In genomic region chrX:66164470-66164869, GRCh38 we compare ENCODE assay signal across 13 cellular contexts. TPM values are rescaled to one million over a fixed set of nuclear protein-coding genes. Genes with fewer than 3 reads are reported as not detected.
DNase-seq lines count a peak whose midpoint lies in the region; ATAC-seq, FAIRE-seq and TF ChIP-seq lines count a peak whose summit lies in the region.
"Had no signal": no experiment of that assay in that cellular context is flagged by ENCODE, and none has a peak within 500 bp of the region (broad histone marks: within the 10 kb centered on the region; RNA-seq: fewer than 3 reads in every experiment).

No MANE protein-coding gene starts in this region.

- H3K4ac ChIP-seq in H1 (replicated peaks; ENCODE audit: insufficient read length, low read depth, low read length) (no peak overlapping the region), mesenchymal stem cell (ENCODE audit: low read depth in 1 of 2, low read length in 2 of 2) (no peak overlapping the region)

- no peaks in the 10 kb centered on the region for H3F3A ChIP-seq in GM23338 (replicated peaks; ENCODE audit: low read depth)
- H3F3A ChIP-seq in smooth muscle cell (ENCODE audit: low read depth), result no peaks in the 10 kb centered on the region

- H3K9me3 ChIP-seq in H1 (ENCODE audit: insufficient read depth in 2 of 2, low read depth in 1 of 2, low read length in 1 of 2) (no peaks in the 10 kb centered on the region), mesenchymal stem cell (ENCODE audit: control insufficient read depth, low read length) (no peaks in the 10 kb centered on the region), smooth muscle cell (replicated peaks; ENCODE audit: low read depth) (no peaks in the 10 kb centered on the region)

- peaks cover 48% of the 10 kb centered on the region for H3K79me2 ChIP-seq in GM23338 (replicated peaks; ENCODE audit: insufficient read depth)
- H3K79me2 ChIP-seq in H1 (ENCODE audit: control insufficient read depth in 1 of 2, insufficient read depth in 2 of 2, low read length in 2 of 2), result peaks cover 0 to 38% of the 10 kb centered on the region in 2 experiments; a peak in 2 of 4 replicates
- peaks cover 8% of the 10 kb centered on the region for H3K79me2 ChIP-seq in smooth muscle cell (ENCODE audit: low read depth)

- H3K27me3 Mint-ChIP-seq in GM23338 (ENCODE audit: insufficient read depth, low read depth, poor library complexity), result no peaks in the 10 kb centered on the region
- H3K27me3 Mint-ChIP-seq: CD4-positive, alpha-beta memory T cell had no signal

- H4K20me1 ChIP-seq in GM23338 (replicated peaks; ENCODE audit: insufficient read depth), result no peaks in the 10 kb centered on the region
- no peaks in the 10 kb centered on the region for H4K20me1 ChIP-seq in H1 (replicated peaks in 1 of 2; ENCODE audit: control insufficient read depth in 1 of 2, insufficient read depth in 2 of 2, low read length in 2 of 2)
- H4K20me1 ChIP-seq in smooth muscle cell (ENCODE audit: low read depth), result no peaks in the 10 kb centered on the region

- no peaks in the 10 kb centered on the region for H3K27me3 ChIP-seq in GM23338 (ENCODE audit: insufficient read depth)
- H3K27me3 ChIP-seq in H1 (replicated peaks in 1 of 4; ENCODE audit: control insufficient read depth in 3 of 4, extremely low read depth in 1 of 4, insufficient read depth in 3 of 4, low read length in 3 of 4), result no peaks in the 10 kb centered on the region
- H3K27me3 ChIP-seq in mesenchymal stem cell (ENCODE audit: control insufficient read depth in 1 of 2, insufficient read depth in 1 of 2, low read length in 2 of 2), result peaks cover 0 to 4% of the 10 kb centered on the region in 2 experiments
- no peaks in the 10 kb centered on the region for H3K27me3 ChIP-seq in smooth muscle cell (ENCODE audit: low read depth)

- H4K8ac ChIP-seq in H1 (ENCODE audit: extremely low read depth, insufficient read depth, low read length) (no peak overlapping the region), mesenchymal stem cell (ENCODE audit: low read length) (no peak overlapping the region)

- H3K4me3 ChIP-seq in GM23338 (peak overlapping the region; percentile 69), H1 (ENCODE audit: extremely low read depth in 1 of 4, insufficient read depth in 2 of 4, low read depth in 3 of 4, low read length in 4 of 4) (peak overlapping the region; percentile 32 to 92 (median 77)), mesenchymal stem cell (ENCODE audit: insufficient read depth in 1 of 2, low read depth in 1 of 2, low read length in 2 of 2) (peak overlapping the region in 1 of 2 experiments; percentile 81), smooth muscle cell (peak overlapping the region; percentile 55)

- H3K79me1 ChIP-seq in H1 (ENCODE audit: low read depth, low read length) (no peaks in the 10 kb centered on the region), mesenchymal stem cell (replicated peaks; ENCODE audit: low read length, poor library complexity, severe bottlenecking) (no peaks in the 10 kb centered on the region)

- ATAC-seq in GM23338, result peak; percentile 54
- ATAC-seq in HG03025 (IDR thresholded peaks at IDR 0.05; ENCODE audit: low FRiP score, unreplicated experiment), result no peak
- no peak for ATAC-seq in HG03097 (IDR thresholded peaks at IDR 0.05; ENCODE audit: low FRiP score, unreplicated experiment)

- H2BK5ac ChIP-seq in H1 (ENCODE audit: low read depth, low read length) (no peak overlapping the region; the same call in 1 of the 2 replicates), mesenchymal stem cell (ENCODE audit: low read depth, low read length, poor library complexity, severe bottlenecking) (no peak overlapping the region)

- H3K36me3 Mint-ChIP-seq in GM23338 (ENCODE audit: low read depth), result peaks cover 3% of the 10 kb centered on the region; the same call in 1 of the 3 replicates
- H3K36me3 Mint-ChIP-seq: CD4-positive, alpha-beta memory T cell had no signal

- peak overlapping the region; percentile 64 for H3K56ac ChIP-seq in H1 (replicated peaks; ENCODE audit: insufficient read length, low read depth, low read length)

- H2AFZ ChIP-seq in GM23338, result no peak overlapping the region
- 0 out of 2 replicates have a peak overlapping the region, but pooled peaks have one; percentile 44 for H2AFZ ChIP-seq in H1 (ENCODE audit: low read length)
- no peak overlapping the region for H2AFZ ChIP-seq in mesenchymal stem cell (ENCODE audit: low read depth, low read length)
- peak overlapping the region; percentile 79 for H2AFZ ChIP-seq in smooth muscle cell (ENCODE audit: low read depth)

- TF ChIP-seq CTCF in GM23338 (conservative IDR thresholded peaks at IDR 0.05; ENCODE audit: low read depth in 2 of 2), result no peak
- TF ChIP-seq CTCF in H1 (IDR thresholded peaks at IDR 0.05; ENCODE audit: control extremely low read depth in 1 of 3, insufficient read depth in 1 of 3, low read depth in 1 of 3, low read length in 3 of 3), result no peak
- no peak for TF ChIP-seq CTCF in smooth muscle cell (IDR thresholded peaks at IDR 0.05; ENCODE audit: borderline replicate concordance, insufficient read depth, poor library complexity, severe bottlenecking)

- H3K4me1 Mint-ChIP-seq in GM23338, result no peaks in the 10 kb centered on the region; the same call in 2 of the 3 replicates
- H3K4me1 Mint-ChIP-seq: CD4-positive, alpha-beta memory T cell had no signal

- H2BK15ac ChIP-seq in H1 (ENCODE audit: low read length), result no peak overlapping the region
- no peak overlapping the region for H2BK15ac ChIP-seq in mesenchymal stem cell (ENCODE audit: low read depth, poor library complexity, severe bottlenecking)

- H3K23ac ChIP-seq in H1 (ENCODE audit: insufficient read length) (no peak overlapping the region), mesenchymal stem cell (ENCODE audit: low read length in 2 of 2) (no peak overlapping the region)

- no peaks in the 10 kb centered on the region for H3K9me2 ChIP-seq in GM23338 (ENCODE audit: insufficient read depth)

- POLR2A ChIA-PET in H1 (lab: Charles Lee; ENCODE audit: partially characterized antibody), result interaction anchor here (0.9 kb wide), 1 partner anchor 9 kb away, joined by 3 read pairs; no protein-coding TSS in a partner anchor

- H2BK12ac ChIP-seq in H1 (ENCODE audit: low read depth, low read length) (no peak overlapping the region), mesenchymal stem cell (ENCODE audit: low read length in 2 of 2) (no peak overlapping the region)

- H3K18ac ChIP-seq in H1 (ENCODE audit: extremely low read depth, low read length) (no peak overlapping the region; the same call in 1 of the 2 replicates), mesenchymal stem cell (ENCODE audit: low read depth in 1 of 2, low read length in 2 of 2) (no peak overlapping the region)

- H2BK120ac ChIP-seq in H1 (replicated peaks; ENCODE audit: low read depth, low read length) (no peak overlapping the region), mesenchymal stem cell (ENCODE audit: low read depth, low read length) (no peak overlapping the region)

- peak overlapping the region; percentile 41 for H4K5ac ChIP-seq in H1 (ENCODE audit: insufficient read length, low read depth, low read length)

- H3K4me3 Mint-ChIP-seq in GM23338, result peak overlapping the region; percentile 86
- H3K4me3 Mint-ChIP-seq: CD4-positive, alpha-beta memory T cell had no signal

- no peaks in the 10 kb centered on the region for H3K9me3 Mint-ChIP-seq in GM23338
- H3K9me3 Mint-ChIP-seq: CD4-positive, alpha-beta memory T cell had no signal

- H3K27ac ChIP-seq in GM23338 (ENCODE audit: low read depth), result no peak overlapping the region
- no peak overlapping the region; the same call in 1 of the 2 replicates for H3K27ac ChIP-seq in H1 (ENCODE audit: low read depth, low read length)
- H3K27ac ChIP-seq in mesenchymal stem cell (ENCODE audit: low read length, poor library complexity, severe bottlenecking), result no peak overlapping the region
- H3K27ac ChIP-seq in smooth muscle cell (ENCODE audit: low read depth), result peak overlapping the region; percentile 19

- no peak for TF ChIP-seq POLR2A in H1 (IDR thresholded peaks at IDR 0.05; ENCODE audit: control extremely low read depth in 1 of 2, low read depth in 2 of 2, low read length in 2 of 2)

- H3K36me3 ChIP-seq in GM23338 (ENCODE audit: insufficient read depth) (no peaks in the 10 kb centered on the region), H1 (ENCODE audit: control insufficient read depth in 2 of 4, insufficient read depth in 4 of 4, low read length in 3 of 4) (peaks cover 0 to 8% (median under 1%) of the 10 kb centered on the region in 4 experiments; a peak in 3 of 8 replicates), mesenchymal stem cell (ENCODE audit: control insufficient read depth in 1 of 2, insufficient read depth in 2 of 2, low read depth in 1 of 2, low read length in 2 of 2) (no peaks in the 10 kb centered on the region), smooth muscle cell (ENCODE audit: low read depth) (no peaks in the 10 kb centered on the region)

- H3K27ac Mint-ChIP-seq in GM23338, result peak overlapping the region; percentile 91
- H3K27ac Mint-ChIP-seq: CD4-positive, alpha-beta memory T cell had no signal

- no peak for TF ChIP-seq EP300 in H1 (IDR thresholded peaks at IDR 0.05; ENCODE audit: borderline replicate concordance in 1 of 2, low read depth in 2 of 2, low read length in 2 of 2)

- DNase-seq in GM23338 (ENCODE audit: low spot score) (peak; percentile 0), H1 (ENCODE audit: low read depth in 1 of 2, low spot score in 2 of 2) (no peak), mesenchymal stem cell (no peak), smooth muscle cell (lab: John Stamatoyannopoulos, UW; ENCODE audit: unreplicated experiment) (no peak), DMS 273 (lab: John Stamatoyannopoulos, UW; ENCODE audit: unreplicated experiment) (no peak), NCI-H2227 treated with DMSO at 0.1 percent for 48 hours (lab: John Stamatoyannopoulos, UW) (no peak)
- DNase-seq: activated effector memory CD4-positive, alpha-beta T cell treated with anti-CD3 and anti-CD28 coated beads, Interleukin-2, amount 50 U/mL, for 16 hours; CD4-positive, alpha-beta memory T cell; NCI-H2171 treated with DMSO at 0.1 percent for 48 hours; SHP77 treated with DMSO at 0.1 percent for 48 hours had no signal

- no peaks in the 10 kb centered on the region for H3K4me1 ChIP-seq in GM23338 (ENCODE audit: insufficient read depth)
- no peaks in the 10 kb centered on the region; a peak in 1 of 7 replicates for H3K4me1 ChIP-seq in H1 (replicated peaks in 1 of 4; ENCODE audit: control insufficient read depth in 3 of 4, insufficient read depth in 4 of 4, low read length in 3 of 4)
- H3K4me1 ChIP-seq in mesenchymal stem cell (ENCODE audit: control insufficient read depth, insufficient read depth, low read depth, low read length), result no peaks in the 10 kb centered on the region
- H3K4me1 ChIP-seq in smooth muscle cell (ENCODE audit: low read depth), result no peaks in the 10 kb centered on the region

- TF ChIP-seq RAD21 in H1 (IDR thresholded peaks at IDR 0.05 in 1 of 2, conservative IDR thresholded peaks at IDR 0.05 in 1 of 2; ENCODE audit: low read depth in 2 of 2, low read length in 2 of 2), result no peak

- H3K9ac ChIP-seq in H1 (replicated peaks in 1 of 4; ENCODE audit: extremely low read depth in 1 of 4, low read depth in 3 of 4, low read length in 3 of 4) (peak overlapping the region; percentile 20 to 79 (median 56)), mesenchymal stem cell (ENCODE audit: low read length) (peak overlapping the region; percentile 84), smooth muscle cell (ENCODE audit: low read depth) (peak overlapping the region; percentile 41)

- H2BK20ac ChIP-seq in H1 (ENCODE audit: low read length), result no peak overlapping the region

- FAIRE-seq in H1 (lab: Jason Lieb, UNC), result peak; percentile 19
- FAIRE-seq: islet of Langerhans had no signal

- H3K14ac ChIP-seq in H1 (ENCODE audit: insufficient read length), result no peak overlapping the region
- H3K14ac ChIP-seq in mesenchymal stem cell (ENCODE audit: low read length in 2 of 2), result no peak overlapping the region

- H2AK5ac ChIP-seq in H1 (ENCODE audit: low read depth, low read length), result no peak overlapping the region
- H2AK5ac ChIP-seq in mesenchymal stem cell (ENCODE audit: low read length, severe bottlenecking), result no peak overlapping the region

- 0 out of 2 replicates have a peak, but pooled peaks cover 2% of the 10 kb centered on the region for H3K23me2 ChIP-seq in H1 (ENCODE audit: low read depth, low read length)

- H4K91ac ChIP-seq in H1 (replicated peaks; ENCODE audit: insufficient read length, low read length), result no peak overlapping the region
- H4K91ac ChIP-seq in mesenchymal stem cell (ENCODE audit: low read length), result no peak overlapping the region

- WGBS in H1 (ENCODE audit: extremely low coverage in 1 of 2, insufficient coverage in 1 of 2, insufficient read length in 1 of 2, insufficient replicate concordance in 2 of 2, low coverage in 1 of 2, low lambda C conversion rate in 2 of 2, missing lambda C conversion rate in 1 of 2), 2 experiments, result 0% methylated on average over 3 of the region's 3 CpGs; no CpG with 5 or more reads in 1 of the 2 experiments
- WGBS in mesenchymal stem cell, result 7% methylated on average over 2 of the region's 3 CpGs
- WGBS in smooth muscle cell (ENCODE audit: low lambda C conversion rate), result 12% methylated on average over 3 of the region's 3 CpGs

- CTCF ChIA-PET in H1 (lab: Charles Lee; ENCODE audit: partially characterized antibody), result no interaction called here

- H3K4me2 ChIP-seq in GM23338, result peak overlapping the region; percentile 84
- peak overlapping the region; percentile 61 to 76 for H3K4me2 ChIP-seq in H1 (ENCODE audit: insufficient read depth in 1 of 2, low read depth in 2 of 2, low read length in 2 of 2)
- no peak overlapping the region for H3K4me2 ChIP-seq in mesenchymal stem cell (ENCODE audit: low read length, poor library complexity, severe bottlenecking)
- peak overlapping the region; percentile 81 for H3K4me2 ChIP-seq in smooth muscle cell

RNA-seq across cellular contexts. Expression of gene HEPH, which starts 0.4 kb away (rescaled TPM):
- total RNA-seq in GM23338 (2014; rRNA removed; shearing (Covaris generic)), result 52.5 and 64.7 TPM in 2 replicates
- 9.7 and 10.1 TPM in 2 replicates for polyA plus RNA-seq in GM23338 (2016; fragmentation: Nextera tagmentation; extraction: Ambion mirVana)
- 41.4 and 46.2 TPM in 2 replicates for total RNA-seq in H1 (2021; fragmentation: NEBNext Ultra II Directional; extraction: Animal tissue kit (Norgen Biotek cat#: 25700))
- polyA plus RNA-seq in H1 (2011; rRNA removed), result 20.2 and 27.4 TPM in 2 replicates
- 30.3 TPM for polyA plus RNA-seq in H1 (2011; cell fraction: cytosol; rRNA removed)
- 47.8 TPM for polyA plus RNA-seq in H1 (2011; cell fraction: nucleus; rRNA removed)
- 32.8 to 37.9 TPM (median 35.4 TPM) in 4 replicates for polyA plus RNA-seq in H1 (2012, experiment 1 of 2)
- 10.5 TPM for polyA plus RNA-seq in H1 (2012, experiment 2 of 2)
- 58.6 TPM for polyA plus RNA-seq in H1 (2013, experiment 1 of 2)
- 60.4 TPM for polyA plus RNA-seq in H1 (2013, experiment 2 of 2)
- 64.5 and 114 TPM in 2 replicates for polyA minus RNA-seq in H1 (2011; rRNA and poly(A)+ RNA removed)
- 15.9 TPM for polyA minus RNA-seq in H1 (2011; cell fraction: cytosol; rRNA and poly(A)+ RNA removed)
- polyA minus RNA-seq in H1 (2011; cell fraction: nucleus; rRNA and poly(A)+ RNA removed), result 61.3 TPM
- 28.3 TPM for polyA plus RNA-seq in mesenchymal stem cell (2013, experiment 1 of 2)
- 26.6 TPM for polyA plus RNA-seq in mesenchymal stem cell (2013, experiment 2 of 2)
- total RNA-seq in smooth muscle cell, result 46.9 and 52.2 TPM in 2 replicates
- polyA plus RNA-seq in smooth muscle cell, result 22.7 and 36.1 TPM in 2 replicates
- total RNA-seq: CD4-positive, alpha-beta memory T cell had no signal
- polyA plus RNA-seq: CD4-positive, alpha-beta memory T cell had no signal

Comparison
In these comparisons a context has a peak if more than half of its experiments do, and no peak if none do; other contexts are left out.
1. H2AFZ ChIP-seq: peak in H1 (single experiment) and smooth muscle cell (single experiment); none in GM23338 (single experiment) and mesenchymal stem cell (single experiment).
2. Peak in every context shown above with its lines, with median percentiles within 50 percentile points of each other: H3K9ac ChIP-seq.